1 cellular context compared by ENCODE assay signal in genomic region chr1:207103892-207104373, GRCh38.
A peak's percentile ranks its signal among the peaks of the same experiment; 100 is the strongest.
TF ChIP-seq lines count a peak whose summit lies in the region.

Gene C4BPA (plus strand): TSS chr1:207104233. CDS start chr1:207113026, 8,793 bp downstream.

TF ChIP-seq in HepG2, 621 proteins besides CTCF, POLR2A, EP300 and RAD21 (continued from another document and continues in another):
- no peak for TF ChIP-seq ZBTB4 (CRISPR knock-in tag; IDR thresholded peaks at IDR 0.05; ENCODE audit: borderline replicate concordance)
- TF ChIP-seq GATAD2A (CRISPR knock-in tag; IDR thresholded peaks at IDR 0.05), result peak; percentile 67
- TF ChIP-seq SUZ12 (IDR thresholded peaks at IDR 0.05; ENCODE audit: low read depth, low read length), result no peak
- no peak for TF ChIP-seq MLLT10 (CRISPR knock-in tag; IDR thresholded peaks at IDR 0.05)
- no peak for TF ChIP-seq DDIT3 (CRISPR knock-in tag; IDR thresholded peaks at IDR 0.05)
- TF ChIP-seq JARID2 (CRISPR knock-in tag; IDR thresholded peaks at IDR 0.05; ENCODE audit: insufficient replicate concordance), result no peak
- TF ChIP-seq FOXP4 (CRISPR knock-in tag; IDR thresholded peaks at IDR 0.05), result peak; percentile 66; the same call in 1 of the 2 replicates
- no peak for TF ChIP-seq ZNF354B (CRISPR knock-in tag; IDR thresholded peaks at IDR 0.05)
- TF ChIP-seq BRF2 (CRISPR knock-in tag; IDR thresholded peaks at IDR 0.05), result no peak
- 0 out of 2 replicates have a peak, but pooled peaks have one; percentile 45 for TF ChIP-seq HMGXB3 (CRISPR knock-in tag; IDR thresholded peaks at IDR 0.05; ENCODE audit: borderline replicate concordance)
- TF ChIP-seq RFX5 (IDR thresholded peaks at IDR 0.05; ENCODE audit: low read depth, low read length), result no peak
- TF ChIP-seq NFRKB (IDR thresholded peaks at IDR 0.05), result no peak
- no peak for TF ChIP-seq ARNT2 (CRISPR knock-in tag; IDR thresholded peaks at IDR 0.05; ENCODE audit: low read depth)
- no peak for TF ChIP-seq PITX1 (CRISPR knock-in tag; IDR thresholded peaks at IDR 0.05)
- TF ChIP-seq FOXK1 (CRISPR knock-in tag; IDR thresholded peaks at IDR 0.05; ENCODE audit: borderline replicate concordance, low read depth), result 0 out of 2 replicates have a peak, but pooled peaks have one; percentile 31
- no peak for TF ChIP-seq GPN1 (CRISPR knock-in tag; IDR thresholded peaks at IDR 0.05; ENCODE audit: borderline replicate concordance)
- TF ChIP-seq RFXAP (CRISPR knock-in tag; IDR thresholded peaks at IDR 0.05; ENCODE audit: borderline replicate concordance), result no peak
- TF ChIP-seq ZNF326 (CRISPR knock-in tag; IDR thresholded peaks at IDR 0.05; ENCODE audit: borderline replicate concordance), result no peak
- peak; percentile 51; the same call in 1 of the 2 replicates for TF ChIP-seq NFYC (CRISPR knock-in tag; IDR thresholded peaks at IDR 0.05)
- TF ChIP-seq EHMT2 (IDR thresholded peaks at IDR 0.05; ENCODE audit: borderline replicate concordance, low read depth, low read length), result peak; percentile 75; the same call in 1 of the 2 replicates
- no peak for TF ChIP-seq IRF1 (CRISPR knock-in tag; IDR thresholded peaks at IDR 0.05; ENCODE audit: low read depth)
- no peak for TF ChIP-seq ZNF747 (CRISPR knock-in tag; IDR thresholded peaks at IDR 0.05; ENCODE audit: borderline replicate concordance)
- TF ChIP-seq KDM4B (CRISPR knock-in tag; IDR thresholded peaks at IDR 0.05), result no peak
- no peak for TF ChIP-seq ZNF430 (CRISPR knock-in tag; IDR thresholded peaks at IDR 0.05)
- no peak for TF ChIP-seq SRSF1 (optimal IDR thresholded peaks at IDR 0.05; ENCODE audit: low read depth, low read length)
- no peak for TF ChIP-seq DNMT3B (CRISPR knock-in tag; conservative IDR thresholded peaks at IDR 0.05)
- peak; percentile 88 for TF ChIP-seq ARID5B (CRISPR knock-in tag; IDR thresholded peaks at IDR 0.05)
- TF ChIP-seq HNF1B (CRISPR knock-in tag; IDR thresholded peaks at IDR 0.05), result peak; percentile 85
- TF ChIP-seq NFYB (CRISPR knock-in tag; IDR thresholded peaks at IDR 0.05), result 0 out of 2 replicates have a peak, but pooled peaks have one; percentile 41
- TF ChIP-seq ZMYM3 (CRISPR knock-in tag; IDR thresholded peaks at IDR 0.05), result no peak
- no peak for TF ChIP-seq ATF5 (CRISPR knock-in tag; IDR thresholded peaks at IDR 0.05; ENCODE audit: low read depth)
- no peak for TF ChIP-seq ZFY (CRISPR knock-in tag; IDR thresholded peaks at IDR 0.05)
- TF ChIP-seq HINFP (CRISPR knock-in tag; IDR thresholded peaks at IDR 0.05; ENCODE audit: low read depth), result no peak
- TF ChIP-seq PRPF4 (IDR thresholded peaks at IDR 0.05; ENCODE audit: low read depth, low read length, poor library complexity, severe bottlenecking), result no peak
- TF ChIP-seq ZNF337 (CRISPR knock-in tag; IDR thresholded peaks at IDR 0.05; ENCODE audit: borderline replicate concordance, low read depth), result no peak
- TF ChIP-seq ZNF761 (CRISPR knock-in tag; conservative IDR thresholded peaks at IDR 0.05), result no peak
- no peak for TF ChIP-seq XRCC5 (optimal IDR thresholded peaks at IDR 0.05; ENCODE audit: low read length)
- TF ChIP-seq ZNF850 (CRISPR knock-in tag; conservative IDR thresholded peaks at IDR 0.05), result no peak
- peak; percentile 75 for TF ChIP-seq ZNF263 (CRISPR knock-in tag; IDR thresholded peaks at IDR 0.05)
- TF ChIP-seq THYN1 (CRISPR knock-in tag; IDR thresholded peaks at IDR 0.05; ENCODE audit: borderline replicate concordance, low read depth), result no peak
- no peak for TF ChIP-seq SRY (CRISPR knock-in tag; IDR thresholded peaks at IDR 0.05)
- TF ChIP-seq RAD51 (IDR thresholded peaks at IDR 0.05; ENCODE audit: borderline replicate concordance), result no peak
- TF ChIP-seq SAP130 (CRISPR knock-in tag; IDR thresholded peaks at IDR 0.05; ENCODE audit: low read depth), result peak; percentile 76
- TF ChIP-seq ZEB1 (IDR thresholded peaks at IDR 0.05; ENCODE audit: insufficient replicate concordance, low read depth), result no peak
- TF ChIP-seq ELF1 (CRISPR knock-in tag; IDR thresholded peaks at IDR 0.05), result peak; percentile 51; the same call in 1 of the 2 replicates
- no peak for TF ChIP-seq ISX (CRISPR knock-in tag; conservative IDR thresholded peaks at IDR 0.05)
